ENCODE assay signal across 14 cellular contexts in genomic region chr11:62504158-62504973, GRCh38. TPM values are rescaled to one million over a fixed set of nuclear protein-coding genes. Genes with fewer than 3 reads are reported as not detected.
DNase-seq lines count a peak whose midpoint lies in the region; ATAC-seq, FAIRE-seq and TF ChIP-seq lines count a peak whose summit lies in the region.
"Had no signal": no experiment of that assay in that cellular context is flagged by ENCODE, and none has a peak within 500 bp of the region (broad histone marks: within the 10 kb centered on the region; RNA-seq: fewer than 3 reads in every experiment).

No MANE protein-coding gene starts in this region.

- no peak for FAIRE-seq in urothelium cell line (lab: Jason Lieb, UNC)
- FAIRE-seq: H54 had no signal

- H3K79me2 ChIP-seq in H9 (ENCODE audit: insufficient read depth, low read length), result no peaks in the 10 kb centered on the region

- H3K4me3 Mint-ChIP-seq in H9 (peak overlapping the region in 1 of 2 experiments; percentile 76; a peak in 2 of 5 replicates), WTC11 (peak overlapping the region; percentile 63)
- H3K4me3 Mint-ChIP-seq: activated naive CD8-positive, alpha-beta T cell treated with anti-CD3 and anti-CD28 coated beads, Interleukin-2, amount 50 U/mL, for 24 hours had no signal

- H3K27me3 ChIP-seq in H9 (ENCODE audit: insufficient read depth, low read length), result no peaks in the 10 kb centered on the region; the same call in 1 of the 2 replicates
- H3K27me3 ChIP-seq in stomach smooth muscle (ENCODE audit: control insufficient read depth in 1 of 2, insufficient read depth in 2 of 2, low read length in 2 of 2), result no peaks in the 10 kb centered on the region

- H3K36me3 Mint-ChIP-seq in H9 (ENCODE audit: insufficient read depth in 1 of 3, low read depth in 3 of 3) (no peaks in the 10 kb centered on the region), WTC11 (no peaks in the 10 kb centered on the region)

- peak; percentile 49 for DNase-seq in H9
- DNase-seq in WTC11 (ENCODE audit: low spot score), result peak; percentile 51
- DNase-seq in left kidney (ENCODE audit: low read depth, low spot score), result peak; percentile 56
- no peak for DNase-seq in urothelium cell line (ENCODE audit: low spot score)
- no peak for DNase-seq in T-helper 1 cell
- DNase-seq in NK-92 (lab: John Stamatoyannopoulos, UW; ENCODE audit: unreplicated experiment), result no peak
- DNase-seq: activated CD4-positive, CD25-positive, alpha-beta regulatory T cell; activated naive CD8-positive, alpha-beta T cell treated with anti-CD3 and anti-CD28 coated beads, Interleukin-2, amount 50 U/mL, for 24 hours; NCI-H2029 treated with DMSO at 0.1 percent for 48 hours; stimulated activated CD4-positive, alpha-beta T cell treated with anti-CD3 and anti-CD28 coated beads, Interleukin-1b, Interleukin-23, amount 100 ng/mL, for 48 hours had no signal

- no peak overlapping the region for H3K23ac ChIP-seq in H9 (ENCODE audit: insufficient read length, low read depth, low read length)

- no CpG with 5 or more reads among the region's 15 CpGs for WGBS in H9 (ENCODE audit: extremely low coverage, insufficient read length, low lambda C conversion rate)

- H3K4me1 Mint-ChIP-seq in H9, result peaks cover 50 to 75% of the 10 kb centered on the region in 2 experiments
- H3K4me1 Mint-ChIP-seq in WTC11, result peaks cover 66% of the 10 kb centered on the region

- no peaks in the 10 kb centered on the region for H3K79me1 ChIP-seq in H9 (ENCODE audit: insufficient read depth, low read depth, low read length, poor library complexity, severe bottlenecking)

- CTCF ChIA-PET in WTC11 (lab: Charles Lee), result interaction anchor here (0.6 to 12.2 kb wide), 8 partner anchors 40 to 1033 kb away, joined by 3 to 177 read pairs (median 6); partner anchors contain the start of gene HNRNPUL2

- H3K27ac ChIP-seq in H9 (ENCODE audit: insufficient read length, low read depth, low read length) (no peak overlapping the region), stomach smooth muscle (ENCODE audit: low read length) (peak overlapping the region; percentile 64)

- H2BK20ac ChIP-seq in H9 (ENCODE audit: low read depth, low read length, poor library complexity, severe bottlenecking), result no peak overlapping the region

- no peak overlapping the region for H3T11ph ChIP-seq in H9 (ENCODE audit: low read length)

- no peak overlapping the region for H2BK15ac ChIP-seq in H9 (ENCODE audit: low read depth, low read length)

- H2BK120ac ChIP-seq in H9 (ENCODE audit: low read depth, low read length, poor library complexity, severe bottlenecking), result no peak overlapping the region

- H3K56ac ChIP-seq in H9 (ENCODE audit: insufficient read length, low read depth, low read length), result no peak overlapping the region

- no peak overlapping the region for H2BK5ac ChIP-seq in H9 (ENCODE audit: insufficient read length, low read length)

- H3K9me3 Mint-ChIP-seq in H9 (no peaks in the 10 kb centered on the region), WTC11 (no peaks in the 10 kb centered on the region)
- H3K9me3 Mint-ChIP-seq: activated naive CD8-positive, alpha-beta T cell treated with anti-CD3 and anti-CD28 coated beads, Interleukin-2, amount 50 U/mL, for 24 hours had no signal

- no peaks in the 10 kb centered on the region for H4K20me1 ChIP-seq in H9 (ENCODE audit: control insufficient read depth, insufficient read depth, insufficient read length)

- peak overlapping the region; percentile 54 for H3K4me2 ChIP-seq in H9 (ENCODE audit: insufficient read depth, insufficient read length, low read length)

- no peak overlapping the region for H4K8ac ChIP-seq in H9 (replicated peaks; ENCODE audit: insufficient read length, low read depth, low read length)

- H3K9ac ChIP-seq in H9 (ENCODE audit: extremely low read depth, insufficient read length, low read length) (no peak overlapping the region), stomach smooth muscle (ENCODE audit: low read length in 2 of 2) (no peak overlapping the region)

- TF ChIP-seq CTCF in H9 (conservative IDR thresholded peaks at IDR 0.05) (no peak), WTC11 (IDR thresholded peaks at IDR 0.05) (no peak)

- no peak overlapping the region for H4K5ac ChIP-seq in H9 (ENCODE audit: insufficient read length, low read depth, low read length)

- no peak overlapping the region for H2AFZ ChIP-seq in H9 (ENCODE audit: low read length)

- POLR2A ChIA-PET in WTC11 (lab: Charles Lee), result interaction anchor here (0.9 to 1.0 kb wide), 2 partner anchors 38 to 53 kb away, joined by 3 to 7 read pairs; no protein-coding TSS in a partner anchor

- H3K18ac ChIP-seq in H9 (ENCODE audit: insufficient read length, low read depth, low read length), result no peak overlapping the region

- ATAC-seq in WTC11 (peak; percentile 2; the same call in 1 of the 2 replicates), GM18511 (IDR thresholded peaks at IDR 0.05; ENCODE audit: unreplicated experiment) (no peak)
- ATAC-seq: activated naive CD8-positive, alpha-beta T cell treated with anti-CD3 and anti-CD28 coated beads, Interleukin-2, amount 50 U/mL, for 24 hours; esophagus mucosa had no signal

- 0 out of 2 replicates have a peak overlapping the region, but pooled peaks have one; percentile 60 for H3K14ac ChIP-seq in H9 (ENCODE audit: insufficient read depth, low read length)

- no peak overlapping the region for H3K4ac ChIP-seq in H9 (ENCODE audit: low read depth, low read length)

- no peak overlapping the region for H2AK5ac ChIP-seq in H9 (ENCODE audit: insufficient read length, low read length)

- no peak overlapping the region for H2BK12ac ChIP-seq in H9 (ENCODE audit: insufficient read length, low read depth, low read length)

- H3K4me1 ChIP-seq in H9 (ENCODE audit: insufficient read depth, low read length), result no peaks in the 10 kb centered on the region; the same call in 1 of the 2 replicates
- H3K4me1 ChIP-seq in stomach smooth muscle (ENCODE audit: control insufficient read depth, insufficient read depth, low read length), result peaks cover 85% of the 10 kb centered on the region

- H4K91ac ChIP-seq in H9 (ENCODE audit: insufficient read length, low read depth, low read length), result no peak overlapping the region

- H3K27ac Mint-ChIP-seq in H9 (peak overlapping the region in 1 of 3 experiments; percentile 50; a peak in 1 of 7 replicates), WTC11 (no peak overlapping the region)
- H3K27ac Mint-ChIP-seq: activated naive CD8-positive, alpha-beta T cell treated with anti-CD3 and anti-CD28 coated beads, Interleukin-2, amount 50 U/mL, for 24 hours had no signal

- peaks cover 8% of the 10 kb centered on the region for H3K23me2 ChIP-seq in H9 (ENCODE audit: insufficient read length, low read depth, low read length, poor library complexity, severe bottlenecking)

- peaks cover 54% of the 10 kb centered on the region for H3K27me3 Mint-ChIP-seq in H9 (ENCODE audit: low read depth)
- H3K27me3 Mint-ChIP-seq in WTC11 (ENCODE audit: low read depth), result peaks cover 61% of the 10 kb centered on the region

- H3K9me3 ChIP-seq in H9 (ENCODE audit: control insufficient read depth, low read depth, low read length) (no peaks in the 10 kb centered on the region), stomach smooth muscle (ENCODE audit: control insufficient read depth in 2 of 2, low read length in 2 of 2) (no peaks in the 10 kb centered on the region)

- no peaks in the 10 kb centered on the region for H3K36me3 ChIP-seq in stomach smooth muscle (ENCODE audit: control insufficient read depth in 2 of 2, insufficient read depth in 2 of 2, low read length in 2 of 2)

- no peak overlapping the region for H3K4me3 ChIP-seq in stomach smooth muscle (ENCODE audit: low read length in 2 of 2)

TF ChIP-seq in WTC11, 78 proteins besides CTCF, POLR2A, EP300 and RAD21:
- TF ChIP-seq FOXK1 (CRISPR knock-in tag; IDR thresholded peaks at IDR 0.05) (peak; percentile 76), TEAD4 (CRISPR knock-in tag; IDR thresholded peaks at IDR 0.05) (no peak), ATF2 (CRISPR knock-in tag; IDR thresholded peaks at IDR 0.05; ENCODE audit: borderline replicate concordance, low read depth) (no peak), TP53 (CRISPR knock-in tag; IDR thresholded peaks at IDR 0.05) (no peak), KAT7 (CRISPR knock-in tag; IDR thresholded peaks at IDR 0.05; ENCODE audit: borderline replicate concordance) (no peak), ERG (CRISPR knock-in tag; IDR thresholded peaks at IDR 0.05) (no peak), ATF3 (CRISPR knock-in tag; conservative IDR thresholded peaks at IDR 0.05) (no peak)

RNA-seq across cellular contexts. Expression of gene AHNAK, which starts 42.2 kb away (rescaled TPM):
- total RNA-seq in H9 (2021) (13.9 and 15.2 TPM in 2 replicates), WTC11 (2021) (10.9 to 21.0 TPM (median 11.5 TPM) in 3 replicates)

Comparison
In these comparisons a context has a peak if more than half of its experiments do, and no peak if none do; other contexts are left out.
1. DNase-seq: peak in H9 (single experiment), WTC11 (single experiment) and left kidney (single experiment); none in urothelium cell line (single experiment), T-helper 1 cell (0 of 5) and NK-92 (single experiment).